8 cellular contexts compared by ENCODE assay signal in genomic region chr13:29935309-29935981, GRCh38.
A peak's percentile ranks its signal among the peaks of the same experiment; 100 is the strongest.
DNase-seq lines count a peak whose midpoint lies in the region; ATAC-seq and FAIRE-seq lines count a peak whose summit lies in the region.

No MANE protein-coding gene starts in this region.

- DNase-seq in GM18507 (ENCODE audit: extremely low spot score, insufficient read length, low read depth) (peak; percentile 75), NCI-H345 treated with DMSO at 0.1 percent for 48 hours (lab: John Stamatoyannopoulos, UW; ENCODE audit: unreplicated experiment) (peak; percentile 64), sciatic nerve (ENCODE audit: low spot score) (no peak), SIG-M5 (lab: John Stamatoyannopoulos, UW) (no peak), retina (no peak), amniotic stem cell (lab: John Stamatoyannopoulos, UW) (no peak)
- peak; percentile 58 for DNase-seq in activated T-helper 9 cell treated with anti-CD3 and anti-CD28 coated beads, Interleukin-2, amount 50 U/mL, for 16 hours (ENCODE audit: low read depth)

- intact Hi-C loops in sciatic nerve (cut with DNase I), result no loop called here

- FAIRE-seq in GM18507 (lab: Jason Lieb, UNC), result peak; percentile 96

- ATAC-seq in HG02610 (IDR thresholded peaks at IDR 0.05; ENCODE audit: unreplicated experiment) (peak; percentile 99), sciatic nerve (peak; percentile 78)

Comparison
In these comparisons a context has a peak if more than half of its experiments do, and no peak if none do; other contexts are left out.
1. DNase-seq: peak in GM18507 (single experiment), NCI-H345 treated with DMSO at 0.1 percent for 48 hours (single experiment) and activated T-helper 9 cell treated with anti-CD3 and anti-CD28 coated beads, Interleukin-2, amount 50 U/mL, for 16 hours (single experiment); none in sciatic nerve (single experiment), SIG-M5 (single experiment), retina (single experiment) and amniotic stem cell (single experiment).